ENCODE assay signal across 22 cellular contexts in genomic region chr14:56170877-56171422, GRCh38. TPM values are rescaled to one million over a fixed set of nuclear protein-coding genes. Genes with fewer than 3 reads are reported as not detected.
"Had no signal": no experiment of that assay in that cellular context is flagged by ENCODE, and none has a peak within 500 bp of the region (broad histone marks: within the 10 kb centered on the region; RNA-seq: fewer than 3 reads in every experiment).

No MANE protein-coding gene starts in this region.

- FAIRE-seq: endometrium, keratinocyte had no signal

- DNase-seq: activated CD4-positive, alpha-beta memory T cell treated with anti-CD3 and anti-CD28 coated beads for 36 hours; activated CD4-positive, alpha-beta T cell treated with anti-CD3 and anti-CD28 coated beads for 36 hours; activated CD8-positive, alpha-beta memory T cell treated with anti-CD3 and anti-CD28 coated beads, Interleukin-2, amount 10 ng/mL, durations not matched to agents 7 days and 5 days; activated T-cell treated with anti-CD3 and anti-CD28 coated beads, Interleukin-2, amount 50 U/mL, for 1 hour; central memory CD4-positive, alpha-beta T cell; colonic mucosa; left ventricle myocardium inferior; mesenchymal stem cell; natural killer cell; stimulated activated CD4-positive, alpha-beta T cell treated with anti-CD3 and anti-CD28 coated beads, Interleukin-4, amount 100 ng/mL, for 4 hours; stimulated activated CD8-positive, alpha-beta memory T cell treated with anti-CD3 and anti-CD28 coated beads, Interleukin-4, amount 100 ng/mL, for 48 hours; stimulated activated naive CD8-positive, alpha-beta T cell treated with anti-CD3 and anti-CD28 coated beads, Interleukin-15, Interleukin-2, amounts not matched to agents 100 U/mL and 50 U/mL, for 24 hours; T-cell; upper lobe of left lung; WERI-Rb-1 had no signal

- H3K4me1 ChIP-seq: colonic mucosa had no signal

- H3K27me3 Mint-ChIP-seq: activated CD4-positive, alpha-beta memory T cell treated with anti-CD3 and anti-CD28 coated beads for 36 hours; activated CD4-positive, alpha-beta T cell treated with anti-CD3 and anti-CD28 coated beads for 36 hours; activated CD8-positive, alpha-beta memory T cell treated with anti-CD3 and anti-CD28 coated beads, Interleukin-2, amount 10 ng/mL, durations not matched to agents 7 days and 5 days; activated naive CD4-positive, alpha-beta T cell treated with anti-CD3 and anti-CD28 coated beads, Interleukin-2, amount 50 U/mL, for 24 hours; T-cell had no signal

- H3K9me3 ChIP-seq: colonic mucosa had no signal

- H3K4me2 ChIP-seq: hepatocyte had no signal

- H3K27ac Mint-ChIP-seq: activated CD4-positive, alpha-beta memory T cell treated with anti-CD3 and anti-CD28 coated beads for 36 hours; activated CD4-positive, alpha-beta T cell treated with anti-CD3 and anti-CD28 coated beads for 36 hours; activated CD8-positive, alpha-beta memory T cell treated with anti-CD3 and anti-CD28 coated beads, Interleukin-2, amount 10 ng/mL, durations not matched to agents 7 days and 5 days; activated naive CD4-positive, alpha-beta T cell treated with anti-CD3 and anti-CD28 coated beads, Interleukin-2, amount 50 U/mL, for 24 hours had no signal

- ATAC-seq: activated CD4-positive, alpha-beta T cell treated with anti-CD3 and anti-CD28 coated beads for 36 hours; activated CD8-positive, alpha-beta memory T cell treated with anti-CD3 and anti-CD28 coated beads, Interleukin-2, amount 10 ng/mL, durations not matched to agents 7 days and 5 days; natural killer cell; stimulated activated naive CD8-positive, alpha-beta T cell treated with anti-CD3 and anti-CD28 coated beads, Interleukin-15, Interleukin-2, amounts not matched to agents 100 U/mL and 50 U/mL, for 24 hours; T-cell had no signal

- H3K4me3 ChIP-seq: colonic mucosa, hepatocyte, left ventricle myocardium inferior, right atrium auricular region, suprapubic skin, upper lobe of left lung had no signal

- H2AFZ ChIP-seq: hepatocyte had no signal

- H3K27me3 ChIP-seq: colonic mucosa, hepatocyte, right atrium auricular region, suprapubic skin, upper lobe of left lung had no signal

- H3K36me3 ChIP-seq: colonic mucosa, left ventricle myocardium inferior, right atrium auricular region, suprapubic skin, upper lobe of left lung, WERI-Rb-1 had no signal

- H3K4me3 Mint-ChIP-seq: activated CD4-positive, alpha-beta memory T cell treated with anti-CD3 and anti-CD28 coated beads for 36 hours; activated CD4-positive, alpha-beta T cell treated with anti-CD3 and anti-CD28 coated beads for 36 hours; activated CD8-positive, alpha-beta memory T cell treated with anti-CD3 and anti-CD28 coated beads, Interleukin-2, amount 10 ng/mL, durations not matched to agents 7 days and 5 days; activated naive CD4-positive, alpha-beta T cell treated with anti-CD3 and anti-CD28 coated beads, Interleukin-2, amount 50 U/mL, for 24 hours; brain had no signal

- H3K27ac ChIP-seq: colonic mucosa, hepatocyte, left ventricle myocardium inferior, right atrium auricular region, suprapubic skin, upper lobe of left lung, WERI-Rb-1 had no signal

RNA-seq across cellular contexts. Expression of gene PELI2, which starts 52.7 kb away (rescaled TPM):
- polyA plus RNA-seq: keratinocyte had no signal
